ENCODE assay signal across 8 cellular contexts in the genomic region with DNA sequence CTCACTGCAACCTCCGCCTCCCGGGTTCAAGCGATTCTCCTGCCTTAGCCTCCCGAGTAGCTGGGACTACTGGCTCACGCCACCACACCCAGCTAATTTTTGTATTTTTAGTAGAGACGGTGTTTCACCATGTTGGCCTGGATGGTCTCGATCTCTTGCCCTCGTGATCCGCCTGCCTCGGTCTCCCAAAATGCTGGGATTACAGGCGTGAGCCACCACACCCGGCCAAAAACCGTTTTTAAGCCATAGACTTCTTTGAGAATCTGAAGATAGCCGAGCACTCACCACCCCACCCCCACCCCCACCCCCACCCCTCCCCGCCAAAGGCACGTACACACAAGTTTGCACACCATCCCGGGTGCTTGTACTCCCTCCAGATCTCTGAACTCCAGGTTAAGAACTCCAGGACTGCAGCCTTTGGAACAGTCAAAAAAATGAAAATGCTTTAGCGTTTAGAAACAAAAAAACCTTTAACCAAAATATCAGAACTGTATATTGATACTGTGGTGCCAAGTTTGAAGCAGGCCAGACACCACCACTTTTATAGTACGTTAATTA. TPM values are rescaled to one million over a fixed set of nuclear protein-coding genes. Genes with fewer than 3 reads are reported as not detected.
DNase-seq lines count a peak whose midpoint lies in the region; ATAC-seq and TF ChIP-seq lines count a peak whose summit lies in the region.

No MANE protein-coding gene starts in this region.

- intact Hi-C loops in A673 (cut with micrococcal nuclease; ENCODE audit: unreplicated experiment), result loop anchor here (2.0 kb wide), 1 partner anchor 82 kb away; no protein-coding TSS in a partner anchor

- in situ Hi-C loops in astrocyte of the spinal cord (cut with HindIII; ENCODE audit: low sequenced_read_pairs), result no loop called here

- no peak for TF ChIP-seq CTCF in A673 (conservative IDR thresholded peaks at IDR 0.05; ENCODE audit: low read depth, low read length)
- no peak for TF ChIP-seq CTCF in HL-60 (IDR thresholded peaks at IDR 0.05; ENCODE audit: insufficient read depth, low read length)
- TF ChIP-seq CTCF in astrocyte of the spinal cord (IDR thresholded peaks at IDR 0.05; ENCODE audit: low read depth, low read length), result no peak

- DNase-seq in A673 (ENCODE audit: low spot score), result peak; percentile 8
- DNase-seq in HL-60 (ENCODE audit: low read depth in 1 of 2, low spot score in 1 of 2), result no peak
- no peak for DNase-seq in astrocyte of the spinal cord (ENCODE audit: low read depth, low spot score)
- DNase-seq in AG08396 (ENCODE audit: low spot score), result no peak
- no peak for DNase-seq in amygdala (lab: John Stamatoyannopoulos, UW)
- no peak for DNase-seq in NK-92 (lab: John Stamatoyannopoulos, UW; ENCODE audit: unreplicated experiment)

- H3K27ac ChIP-seq in A673 (ENCODE audit: low read depth, low read length, poor library complexity, severe bottlenecking) (peak overlapping the region; percentile 97), HL-60 (replicated peaks) (peak overlapping the region; percentile 94), mesodermal cell (ENCODE audit: low read depth, low read length, severe bottlenecking) (no peak overlapping the region)

- peaks cover 15% of the 10 kb centered on the region for H3K4me1 ChIP-seq in A673 (ENCODE audit: insufficient read depth, low read length, poor library complexity, severe bottlenecking)
- H3K4me1 ChIP-seq in mesodermal cell (ENCODE audit: control insufficient read depth, insufficient read depth, low read length, poor library complexity, severe bottlenecking), result peaks cover 13% of the 10 kb centered on the region

- CTCF ChIA-PET in A673 (lab: Charles Lee), result no interaction called here

- no peaks in the 10 kb centered on the region for H3K27me3 ChIP-seq in A673 (replicated peaks; ENCODE audit: insufficient read depth, low read depth, low read length, poor library complexity)
- H3K27me3 ChIP-seq in HL-60 (ENCODE audit: insufficient read depth, poor library complexity, severe bottlenecking), result no peaks in the 10 kb centered on the region

- H3K4me3 ChIP-seq in A673 (ENCODE audit: low read depth, low read length, poor library complexity, severe bottlenecking), result peak overlapping the region; percentile 95
- H3K4me3 ChIP-seq in HL-60 (replicated peaks; ENCODE audit: insufficient read depth, low read length), result peak overlapping the region; percentile 77
- H3K4me3 ChIP-seq in astrocyte of the spinal cord (ENCODE audit: low read depth, low read length), result peak overlapping the region; percentile 66
- peak overlapping the region; percentile 100 for H3K4me3 ChIP-seq in mesodermal cell (ENCODE audit: extremely low read depth, insufficient read depth, low read length, poor library complexity, severe bottlenecking)

- no peak for ATAC-seq in HG02763 (IDR thresholded peaks at IDR 0.05; ENCODE audit: unreplicated experiment)

- no peaks in the 10 kb centered on the region for H3K9me3 ChIP-seq in A673 (ENCODE audit: low read depth, low read length, poor library complexity, severe bottlenecking)
- H3K9me3 ChIP-seq in mesodermal cell (ENCODE audit: control insufficient read depth, low read length), result no peaks in the 10 kb centered on the region

- peaks cover 4% of the 10 kb centered on the region for H3K36me3 ChIP-seq in A673 (ENCODE audit: insufficient read depth, low read length, poor library complexity, severe bottlenecking)
- H3K36me3 ChIP-seq in mesodermal cell (ENCODE audit: control insufficient read depth, insufficient read depth, low read length), result peaks cover 11% of the 10 kb centered on the region

- 3% methylated on average over 7 of the region's 19 CpGs; no CpG with 5 or more reads in 1 of the 2 experiments for WGBS in mesodermal cell (ENCODE audit: insufficient coverage in 2 of 2), 2 experiments

- no TSS peak for BruUV-seq in A673 (replicated peaks; lab: Mats Ljungman, UMichigan)

- POLR2A ChIA-PET in A673 (lab: Charles Lee; ENCODE audit: low non-redundant PET), result no interaction called here

RNA-seq across cellular contexts. Expression of gene CRKL, which starts 1.5 kb away (rescaled TPM):
- 79.0 and 82.5 TPM in 2 replicates for total RNA-seq in A673 (2021)
- 36.1 TPM for polyA plus RNA-seq in mesodermal cell (2013, experiment 1 of 2)
- polyA plus RNA-seq in mesodermal cell (2013, experiment 2 of 2), result 32.3 TPM

RNA-seq across cellular contexts. Expression of gene AIFM3, which starts 48.3 kb away (rescaled TPM):
- total RNA-seq in A673 (2021), result 0.48 TPM in 1 of 2 replicates, not detected in the other
- polyA plus RNA-seq in mesodermal cell (2013, experiment 1 of 2), result 0.59 TPM
- 1.1 TPM for polyA plus RNA-seq in mesodermal cell (2013, experiment 2 of 2)

RNA-seq across cellular contexts. Expression of gene SNAP29, which starts 59.9 kb away (rescaled TPM):
- total RNA-seq in A673 (2021), result 34.0 and 35.3 TPM in 2 replicates
- polyA plus RNA-seq in mesodermal cell (2013, experiment 1 of 2), result 26.8 TPM
- polyA plus RNA-seq in mesodermal cell (2013, experiment 2 of 2), result 26.4 TPM
